In genomic region chr17:32752934-32753333, GRCh38 we compare ENCODE assay signal across 29 cellular contexts.
"Had no signal": no experiment of that assay in that cellular context is flagged by ENCODE, and none has a peak within 500 bp of the region (broad histone marks: within the 10 kb centered on the region; RNA-seq: fewer than 3 reads in every experiment).

No MANE protein-coding gene starts in this region.

- H3K4me1 Mint-ChIP-seq: naive thymus-derived CD8-positive, alpha-beta T cell; nephron; stimulated activated effector memory CD8-positive, alpha-beta T cell treated with anti-CD3 and anti-CD28 coated beads, Interleukin-12 subunit alpha, Interleukin-12 subunit beta, amount 100 ng/mL, for 72 hours had no signal

- H3K4me3 Mint-ChIP-seq: naive thymus-derived CD8-positive, alpha-beta T cell; nephron; neural progenitor cell; stimulated activated effector memory CD8-positive, alpha-beta T cell treated with anti-CD3 and anti-CD28 coated beads, Interleukin-12 subunit alpha, Interleukin-12 subunit beta, amount 100 ng/mL, for 72 hours; stimulated activated naive B cell treated with anti-CD40 and anti-IgM and Interleukin-4, amounts not matched to agents 10 μg/mL and 1 μg/mL and 100 μg/mL, for 72 hours; stimulated activated naive CD8-positive, alpha-beta T cell treated with anti-CD3 and anti-CD28 coated beads, Interleukin-15, Interleukin-2, amounts not matched to agents 100 ng/mL and 50 ng/mL, for 24 hours had no signal

- H3K27ac ChIP-seq: neural progenitor cell, ovary, parathyroid adenoma, psoas muscle, right lobe of liver, sigmoid colon, stomach, thoracic aorta, thyroid gland, tibial nerve, upper lobe of left lung, vagina had no signal

- H3K79me2 ChIP-seq: parathyroid adenoma had no signal

- H3K27ac Mint-ChIP-seq: naive thymus-derived CD8-positive, alpha-beta T cell; nephron; neural progenitor cell; progenitor cell of endocrine pancreas; stimulated activated effector memory CD8-positive, alpha-beta T cell treated with anti-CD3 and anti-CD28 coated beads, Interleukin-12 subunit alpha, Interleukin-12 subunit beta, amount 100 ng/mL, for 72 hours; stimulated activated naive B cell treated with anti-CD40 and anti-IgM and Interleukin-4, amounts not matched to agents 10 μg/mL and 1 μg/mL and 100 μg/mL, for 72 hours; stimulated activated naive CD8-positive, alpha-beta T cell treated with anti-CD3 and anti-CD28 coated beads, Interleukin-15, Interleukin-2, amounts not matched to agents 100 ng/mL and 50 ng/mL, for 24 hours had no signal

- H3K27me3 ChIP-seq: neural progenitor cell, ovary, right lobe of liver, sigmoid colon, stomach, thyroid gland, tibial nerve, upper lobe of left lung, vagina had no signal

- H3K27me3 Mint-ChIP-seq: naive thymus-derived CD8-positive, alpha-beta T cell; progenitor cell of endocrine pancreas; stimulated activated naive B cell treated with anti-CD40 and anti-IgM and Interleukin-4, amounts not matched to agents 10 μg/mL and 1 μg/mL and 100 μg/mL, for 72 hours; stimulated activated naive CD8-positive, alpha-beta T cell treated with anti-CD3 and anti-CD28 coated beads, Interleukin-15, Interleukin-2, amounts not matched to agents 100 ng/mL and 50 ng/mL, for 24 hours had no signal

- FAIRE-seq: urothelium cell line had no signal

- ATAC-seq: naive thymus-derived CD8-positive, alpha-beta T cell; psoas muscle; right cardiac atrium; right lobe of liver; stimulated activated effector memory CD8-positive, alpha-beta T cell treated with anti-CD3 and anti-CD28 coated beads, Interleukin-12 subunit alpha, Interleukin-12 subunit beta, amount 100 ng/mL, for 72 hours; stimulated activated naive B cell treated with anti-CD40 and anti-IgM and Interleukin-4, amounts not matched to agents 10 μg/mL and 1 μg/mL and 100 μg/mL, for 72 hours had no signal

- H3K4me1 ChIP-seq: neural progenitor cell, parathyroid adenoma, psoas muscle, sigmoid colon, stomach, thyroid gland, upper lobe of left lung, vagina had no signal

- H3K9me3 Mint-ChIP-seq: naive thymus-derived CD8-positive, alpha-beta T cell; nephron; neural progenitor cell; stimulated activated effector memory CD8-positive, alpha-beta T cell treated with anti-CD3 and anti-CD28 coated beads, Interleukin-12 subunit alpha, Interleukin-12 subunit beta, amount 100 ng/mL, for 72 hours; stimulated activated naive B cell treated with anti-CD40 and anti-IgM and Interleukin-4, amounts not matched to agents 10 μg/mL and 1 μg/mL and 100 μg/mL, for 72 hours; stimulated activated naive CD8-positive, alpha-beta T cell treated with anti-CD3 and anti-CD28 coated beads, Interleukin-15, Interleukin-2, amounts not matched to agents 100 ng/mL and 50 ng/mL, for 24 hours had no signal

- DNase-seq: naive thymus-derived CD8-positive, alpha-beta T cell; occipital lobe; ovary; posterior cingulate gyrus; psoas muscle; right cardiac atrium; right lobe of liver; sigmoid colon; small intestine; stimulated activated CD4-positive, alpha-beta T cell treated with anti-CD3 and anti-CD28 coated beads, Interleukin-15, amount 100 ng/mL, for 24 hours; stimulated activated CD4-positive, alpha-beta T cell treated with anti-CD3 and anti-CD28 coated beads, Interleukin-2, amount 100 ng/mL, for 24 hours; stimulated activated CD4-positive, alpha-beta T cell treated with anti-CD3 and anti-CD28 coated beads, Interleukin-2, amount 100 ng/mL, for 48 hours; stimulated activated CD4-positive, alpha-beta T cell treated with anti-CD3 and anti-CD28 coated beads, Interleukin-4, amount 100 ng/mL, for 24 hours; stimulated activated naive B cell treated with anti-CD40 and anti-IgM and Interleukin-4, amounts not matched to agents 10 μg/mL and 1 μg/mL and 100 μg/mL, for 72 hours; stimulated activated naive CD4-positive, alpha-beta T cell treated with Interleukin-2 at 50 U/mL for 16 hours; stomach; thyroid gland; trophoblast cell; upper lobe of left lung had no signal

- H3K9me3 ChIP-seq: ovary, psoas muscle, right lobe of liver, sigmoid colon, stomach, thoracic aorta, thyroid gland, tibial nerve, upper lobe of left lung, vagina had no signal

- H3K36me3 Mint-ChIP-seq: neural progenitor cell; stimulated activated effector memory CD8-positive, alpha-beta T cell treated with anti-CD3 and anti-CD28 coated beads, Interleukin-12 subunit alpha, Interleukin-12 subunit beta, amount 100 ng/mL, for 72 hours had no signal

- H3K4me2 ChIP-seq: neural progenitor cell had no signal

- H3K36me3 ChIP-seq: neural progenitor cell, ovary, right lobe of liver, sigmoid colon, thoracic aorta, thyroid gland, tibial nerve, vagina had no signal

- H2AFZ ChIP-seq: neural progenitor cell, parathyroid adenoma had no signal

- H3K4me3 ChIP-seq: neural progenitor cell, ovary, psoas muscle, right lobe of liver, sigmoid colon, stomach, thoracic aorta, thyroid gland, tibial nerve, upper lobe of left lung, vagina had no signal

- H3K9ac ChIP-seq: neural progenitor cell, parathyroid adenoma had no signal
